1 cellular context compared by ENCODE assay signal in the genomic region with DNA sequence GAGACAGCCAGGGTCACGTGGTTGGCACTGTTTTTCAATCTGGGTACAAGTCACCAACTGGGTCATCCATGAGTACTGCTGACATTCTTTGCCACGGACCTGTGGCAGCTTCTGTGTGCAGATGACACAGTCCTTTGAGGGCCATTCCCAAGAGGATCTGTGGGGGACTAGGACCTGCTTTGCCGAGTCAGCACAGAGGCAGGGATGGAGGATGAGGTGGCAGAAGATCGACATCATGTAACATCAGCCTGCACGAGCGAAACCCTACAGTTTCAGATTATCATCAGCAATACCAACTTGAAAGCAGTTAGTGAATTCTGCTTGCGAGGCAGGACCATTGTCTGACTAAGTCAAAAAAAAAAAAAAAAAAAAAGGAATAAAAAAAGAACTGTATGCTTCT.
TF ChIP-seq lines count a peak whose summit lies in the region.

No MANE protein-coding gene starts in this region.

TF ChIP-seq in H1, 55 proteins besides CTCF, POLR2A, EP300 and RAD21 (continued from another document):
- TF ChIP-seq SIN3A (conservative IDR thresholded peaks at IDR 0.05 in 1 of 2, IDR thresholded peaks at IDR 0.05 in 1 of 2; ENCODE audit: low read depth in 1 of 2, low read length in 2 of 2) (no peak), MAFK (IDR thresholded peaks at IDR 0.05; ENCODE audit: low read depth, low read length) (peak; percentile 20; the same call in 1 of the 2 replicates), SIRT6 (IDR thresholded peaks at IDR 0.05; ENCODE audit: low read length) (no peak), FOSL1 (IDR thresholded peaks at IDR 0.05; ENCODE audit: insufficient read depth, low read depth, low read length) (no peak)
- TF ChIP-seq, protein P1, sequence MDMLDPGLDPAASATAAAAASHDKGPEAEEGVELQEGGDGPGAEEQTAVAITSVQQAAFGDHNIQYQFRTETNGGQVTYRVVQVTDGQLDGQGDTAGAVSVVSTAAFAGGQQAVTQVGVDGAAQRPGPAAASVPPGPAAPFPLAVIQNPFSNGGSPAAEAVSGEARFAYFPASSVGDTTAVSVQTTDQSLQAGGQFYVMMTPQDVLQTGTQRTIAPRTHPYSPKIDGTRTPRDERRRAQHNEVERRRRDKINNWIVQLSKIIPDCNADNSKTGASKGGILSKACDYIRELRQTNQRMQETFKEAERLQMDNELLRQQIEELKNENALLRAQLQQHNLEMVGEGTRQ (IDR thresholded peaks at IDR 0.05; ENCODE audit: low read length), result no peak
